In genomic region chr20:17995967-17996819, GRCh38 we compare ENCODE assay signal across 8 cellular contexts. TPM values are rescaled to one million over a fixed set of nuclear protein-coding genes. Genes with fewer than 3 reads are reported as not detected.
A peak's percentile ranks its signal among the peaks of the same experiment; 100 is the strongest.
DNase-seq lines count a peak whose midpoint lies in the region; ATAC-seq and TF ChIP-seq lines count a peak whose summit lies in the region.

No MANE protein-coding gene starts in this region.

- no peak overlapping the region for H3K27ac Mint-ChIP-seq in activated naive CD8-positive, alpha-beta T cell treated with anti-CD3 and anti-CD28 coated beads for 36 hours

- H3K4me3 ChIP-seq in OCI-LY1 (ENCODE audit: low read depth, low read length, poor library complexity, severe bottlenecking) (no peak overlapping the region), left ventricle myocardium inferior (no peak overlapping the region), retinal pigment epithelial cell (ENCODE audit: low read length) (no peak overlapping the region)

- H3F3A ChIP-seq in OCI-LY1 (ENCODE audit: insufficient read depth, low read length) = no peaks in the 10 kb centered on the region

- peaks cover 27% of the 10 kb centered on the region for H3K4me1 ChIP-seq in OCI-LY1 (ENCODE audit: insufficient read depth, low read length, severe bottlenecking)
- H3K4me1 ChIP-seq in left ventricle myocardium inferior = peaks cover 4% of the 10 kb centered on the region

- H3K9me3 Mint-ChIP-seq in activated naive CD8-positive, alpha-beta T cell treated with anti-CD3 and anti-CD28 coated beads for 36 hours = no peaks in the 10 kb centered on the region

- no peak overlapping the region for H2AFZ ChIP-seq in OCI-LY1 (ENCODE audit: low read length)

- intact Hi-C loops in left ventricle myocardium inferior (cut with micrococcal nuclease) = loop anchor here (10.0 kb wide), 1 partner anchor 491 kb away; no protein-coding TSS in a partner anchor

- H3K27me3 ChIP-seq in OCI-LY1 (ENCODE audit: insufficient read depth, low read length) (no peaks in the 10 kb centered on the region), left ventricle myocardium inferior (ENCODE audit: low read depth) (peaks cover 9% of the 10 kb centered on the region)

- H3K27me3 Mint-ChIP-seq in activated naive CD8-positive, alpha-beta T cell treated with anti-CD3 and anti-CD28 coated beads for 36 hours = peaks cover 46% of the 10 kb centered on the region

- no peak for ATAC-seq in GM21619 (IDR thresholded peaks at IDR 0.05; ENCODE audit: unreplicated experiment)

- H3K27ac ChIP-seq in OCI-LY1 (ENCODE audit: low read depth, low read length, poor library complexity, severe bottlenecking) = no peak overlapping the region
- H3K27ac ChIP-seq in left ventricle myocardium inferior (replicated peaks) = no peak overlapping the region

- peaks cover 26% of the 10 kb centered on the region for H3K4me1 Mint-ChIP-seq in activated naive CD8-positive, alpha-beta T cell treated with anti-CD3 and anti-CD28 coated beads for 36 hours

- no peaks in the 10 kb centered on the region for H3K79me2 ChIP-seq in OCI-LY1 (ENCODE audit: insufficient read depth, low read length)

- H3K9ac ChIP-seq in OCI-LY1 (ENCODE audit: low read length) = no peak overlapping the region

- no peaks in the 10 kb centered on the region for H4K20me1 ChIP-seq in OCI-LY1 (ENCODE audit: insufficient read depth, low read length)

- H3K4me3 Mint-ChIP-seq in activated naive CD8-positive, alpha-beta T cell treated with anti-CD3 and anti-CD28 coated beads for 36 hours = no peak overlapping the region

- DNase-seq in SKM-1 treated with dmso at 0.1 percent for 144 hours (lab: John Stamatoyannopoulos, UW; ENCODE audit: unreplicated experiment) = peak; percentile 15
- DNase-seq in SKM-1 (lab: John Stamatoyannopoulos, UW; ENCODE audit: unreplicated experiment) = no peak
- DNase-seq in HS-27A (ENCODE audit: low read depth) = peak; percentile 31
- DNase-seq in activated naive CD8-positive, alpha-beta T cell treated with anti-CD3 and anti-CD28 coated beads for 36 hours = peak; percentile 23
- DNase-seq in left ventricle myocardium inferior = no peak
- DNase-seq in retinal pigment epithelial cell (ENCODE audit: low read depth) = no peak

- H3K9me2 ChIP-seq in OCI-LY1 (ENCODE audit: low read depth, low read length) = no peaks in the 10 kb centered on the region

- no peaks in the 10 kb centered on the region for H3K9me3 ChIP-seq in OCI-LY1 (ENCODE audit: low read length)
- H3K9me3 ChIP-seq in left ventricle myocardium inferior (replicated peaks) = no peaks in the 10 kb centered on the region

- H3K36me3 Mint-ChIP-seq in activated naive CD8-positive, alpha-beta T cell treated with anti-CD3 and anti-CD28 coated beads for 36 hours = peaks cover 2% of the 10 kb centered on the region

- H3K36me3 ChIP-seq in OCI-LY1 (ENCODE audit: insufficient read depth, low read length) = no peaks in the 10 kb centered on the region
- H3K36me3 ChIP-seq in left ventricle myocardium inferior = peaks cover 3% of the 10 kb centered on the region

- TF ChIP-seq CTCF in OCI-LY1 (IDR thresholded peaks at IDR 0.05; ENCODE audit: low read length) = peak; percentile 98
- TF ChIP-seq CTCF in left ventricle myocardium inferior (IDR thresholded peaks at IDR 0.05; ENCODE audit: borderline replicate concordance) = peak; percentile 98
- TF ChIP-seq CTCF in retinal pigment epithelial cell (conservative IDR thresholded peaks at IDR 0.05; ENCODE audit: low read depth, low read length) = peak; percentile 99

- H3K4me2 ChIP-seq in OCI-LY1 (ENCODE audit: low read length) = peak overlapping the region; percentile 28; the same call in 1 of the 2 replicates

RNA-seq across cellular contexts. Expression of gene MGME1, which starts 27.4 kb away (rescaled TPM):
- 10 to 100 TPM; 30.1 to 30.9 TPM for total RNA-seq in activated naive CD8-positive, alpha-beta T cell treated with anti-CD3 and anti-CD28 coated beads for 36 hours
- 13.6 TPM for total RNA-seq in left ventricle myocardium inferior

RNA-seq across cellular contexts. Expression of gene SNX5, which starts 27.6 kb away (rescaled TPM):
- 100 to 1,000 TPM; 198 to 235 TPM for total RNA-seq in activated naive CD8-positive, alpha-beta T cell treated with anti-CD3 and anti-CD28 coated beads for 36 hours
- total RNA-seq in left ventricle myocardium inferior = 46.3 TPM

Comparison
In these comparisons a context has a peak if more than half of its experiments do, and no peak if none do; other contexts are left out.
1. DNase-seq: peak in SKM-1 treated with dmso at 0.1 percent for 144 hours (single experiment), HS-27A (single experiment) and activated naive CD8-positive, alpha-beta T cell treated with anti-CD3 and anti-CD28 coated beads for 36 hours (single experiment); none in SKM-1 (single experiment), left ventricle myocardium inferior (single experiment) and retinal pigment epithelial cell (single experiment).
2. Peak in every context shown above with its lines, with median percentiles within 50 percentile points of each other: CTCF ChIP-seq.